1 cellular context compared by ENCODE assay signal in the genomic region with DNA sequence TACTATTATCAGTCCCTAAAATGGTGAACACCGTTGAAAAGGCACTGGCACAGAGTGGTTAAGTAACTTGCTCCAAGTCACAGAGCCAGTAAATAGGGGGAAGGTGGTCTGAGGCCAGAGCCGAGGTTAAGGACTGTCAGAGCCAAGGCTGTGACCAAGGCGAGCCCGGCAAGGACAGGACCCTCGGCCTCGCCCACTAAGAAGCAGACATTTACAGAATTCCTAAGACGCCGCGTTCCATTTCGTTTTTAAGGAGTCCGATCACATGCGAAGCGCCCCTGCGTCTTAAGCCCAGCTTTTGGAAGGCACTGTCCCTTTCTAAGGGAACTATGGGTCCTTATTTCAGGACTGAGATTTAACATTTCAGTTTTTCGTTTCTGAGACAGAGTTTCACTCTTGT.
A peak's percentile ranks its signal among the peaks of the same experiment; 100 is the strongest.
TF ChIP-seq lines count a peak whose summit lies in the region.

No MANE protein-coding gene starts in this region.

TF ChIP-seq in HepG2, 621 proteins besides CTCF, POLR2A, EP300 and RAD21 (continued from another document):
- TF ChIP-seq NCOR1 (IDR thresholded peaks at IDR 0.05; ENCODE audit: borderline replicate concordance, low read length) (no peak), ATF2 (CRISPR knock-in tag; IDR thresholded peaks at IDR 0.05) (0 out of 2 replicates have a peak, but pooled peaks have one; percentile 34), ZNF615 (CRISPR knock-in tag; IDR thresholded peaks at IDR 0.05; ENCODE audit: borderline replicate concordance) (no peak), ZNF839 (CRISPR knock-in tag; IDR thresholded peaks at IDR 0.05; ENCODE audit: borderline replicate concordance) (no peak), KAT7 (CRISPR knock-in tag; IDR thresholded peaks at IDR 0.05; ENCODE audit: borderline replicate concordance) (0 out of 2 replicates have a peak, but pooled peaks have one; percentile 3), ZNF280B (CRISPR knock-in tag; IDR thresholded peaks at IDR 0.05; ENCODE audit: borderline replicate concordance) (no peak)
- TF ChIP-seq, protein P1, sequence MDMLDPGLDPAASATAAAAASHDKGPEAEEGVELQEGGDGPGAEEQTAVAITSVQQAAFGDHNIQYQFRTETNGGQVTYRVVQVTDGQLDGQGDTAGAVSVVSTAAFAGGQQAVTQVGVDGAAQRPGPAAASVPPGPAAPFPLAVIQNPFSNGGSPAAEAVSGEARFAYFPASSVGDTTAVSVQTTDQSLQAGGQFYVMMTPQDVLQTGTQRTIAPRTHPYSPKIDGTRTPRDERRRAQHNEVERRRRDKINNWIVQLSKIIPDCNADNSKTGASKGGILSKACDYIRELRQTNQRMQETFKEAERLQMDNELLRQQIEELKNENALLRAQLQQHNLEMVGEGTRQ (IDR thresholded peaks at IDR 0.05; ENCODE audit: low read depth, low read length) = no peak
- TF ChIP-seq, protein P1 (CRISPR knock-in tag; IDR thresholded peaks at IDR 0.05; ENCODE audit: borderline replicate concordance) = no peak
